ENCODE assay signal across 17 cellular contexts in the genomic region with DNA sequence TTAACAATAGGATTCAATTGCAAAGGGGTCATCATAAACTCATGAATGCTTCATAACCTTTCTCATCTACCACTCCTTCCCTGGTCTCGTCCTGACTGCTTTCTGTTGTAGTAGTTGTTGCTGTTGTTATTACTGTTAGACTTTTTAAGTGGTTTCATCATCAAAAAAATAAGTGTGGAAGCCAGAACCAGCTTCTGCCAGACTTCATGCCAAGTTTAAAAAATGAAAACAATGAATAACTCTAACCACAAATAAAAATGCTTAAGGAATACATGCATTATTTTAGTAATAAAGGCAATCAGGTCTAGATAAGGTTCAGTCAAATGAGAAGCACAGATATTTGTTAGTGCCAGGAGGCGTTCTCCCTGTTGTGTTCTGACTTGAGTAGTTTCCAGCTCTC.
DNase-seq lines count a peak whose midpoint lies in the region; ATAC-seq and TF ChIP-seq lines count a peak whose summit lies in the region.
"Had no signal": no experiment of that assay in that cellular context is flagged by ENCODE, and none has a peak within 500 bp of the region (broad histone marks: within the 10 kb centered on the region; RNA-seq: fewer than 3 reads in every experiment).

No MANE protein-coding gene starts in this region.

- H3K9ac ChIP-seq in adipocyte (ENCODE audit: low read length), result no peak overlapping the region

- H3K4me3 ChIP-seq in adipocyte (ENCODE audit: low read length) (no peak overlapping the region), brain microvascular endothelial cell (ENCODE audit: low read depth, low read length) (no peak overlapping the region), fibroblast of pulmonary artery (replicated peaks; ENCODE audit: low read depth, low read length) (no peak overlapping the region)

- no peaks in the 10 kb centered on the region for H3K36me3 ChIP-seq in adipocyte (ENCODE audit: control insufficient read depth, insufficient read depth, low read length, severe bottlenecking)
- H3K36me3 ChIP-seq in brain microvascular endothelial cell (replicated peaks), result no peaks in the 10 kb centered on the region

- H3K27ac ChIP-seq in brain microvascular endothelial cell, result no peak overlapping the region
- H3K27ac ChIP-seq: C4-2B had no signal

- no peaks in the 10 kb centered on the region for H3K27me3 ChIP-seq in adipocyte (replicated peaks; ENCODE audit: control insufficient read depth, insufficient read depth, low read length)
- no peaks in the 10 kb centered on the region for H3K27me3 ChIP-seq in brain microvascular endothelial cell (replicated peaks)

- TF ChIP-seq CTCF in brain microvascular endothelial cell (IDR thresholded peaks at IDR 0.05; ENCODE audit: low read depth, low read length, missing control alignments) (no peak), fibroblast of pulmonary artery (IDR thresholded peaks at IDR 0.05; ENCODE audit: low read length, missing control alignments) (no peak)

- no peak for ATAC-seq in HG02759 (IDR thresholded peaks at IDR 0.05; ENCODE audit: unreplicated experiment)
- ATAC-seq in GM21825 (IDR thresholded peaks at IDR 0.05; ENCODE audit: unreplicated experiment), result no peak

- DNase-seq in adipocyte (ENCODE audit: low read depth) (peak; percentile 13), brain microvascular endothelial cell (peak; percentile 2), fibroblast of pulmonary artery (ENCODE audit: low read depth) (peak; percentile 26), renal cortical epithelial cell (ENCODE audit: low read depth) (peak; percentile 7), NCI-H524 (lab: John Stamatoyannopoulos, UW) (no peak)
- DNase-seq: Caco-2, EL, KBM-7, NCI-H1092, NCI-H146, NCI-H446, NCI-H748 treated with DMSO at 0.1 percent for 48 hours, RPMI8226, SIG-M5 had no signal

- H3K9me3 ChIP-seq in adipocyte (ENCODE audit: control insufficient read depth, low read length), result no peaks in the 10 kb centered on the region
- H3K9me3 ChIP-seq: Caco-2 had no signal

- H3K4me1 ChIP-seq in adipocyte (ENCODE audit: control insufficient read depth, insufficient read depth, low read length), result no peaks in the 10 kb centered on the region
- H3K4me1 ChIP-seq: Caco-2 had no signal

- in situ Hi-C loops in brain microvascular endothelial cell (cut with HindIII; ENCODE audit: low pct_ligation_motif_present, low sequenced_read_pairs), result no loop called here

Comparison
In these comparisons a context has a peak if more than half of its experiments do, and no peak if none do; other contexts are left out.
1. DNase-seq: peak in adipocyte (single experiment), brain microvascular endothelial cell (single experiment), fibroblast of pulmonary artery (single experiment) and renal cortical epithelial cell (single experiment); none in NCI-H524 (0 of 2).